Comparison of ENCODE assay signal across 1 cellular context in genomic region chr12:52168019-52168717, GRCh38.
TF ChIP-seq lines count a peak whose summit lies in the region.

No MANE protein-coding gene starts in this region.

TF ChIP-seq in SK-N-SH, 30 proteins besides CTCF, POLR2A, EP300 and RAD21 (continued from another document):
- peak; percentile 21; the same call in 1 of the 2 replicates for TF ChIP-seq MAX (IDR thresholded peaks at IDR 0.05; ENCODE audit: low read depth)
